Comparison of ENCODE assay signal across 9 cellular contexts in the genomic region with DNA sequence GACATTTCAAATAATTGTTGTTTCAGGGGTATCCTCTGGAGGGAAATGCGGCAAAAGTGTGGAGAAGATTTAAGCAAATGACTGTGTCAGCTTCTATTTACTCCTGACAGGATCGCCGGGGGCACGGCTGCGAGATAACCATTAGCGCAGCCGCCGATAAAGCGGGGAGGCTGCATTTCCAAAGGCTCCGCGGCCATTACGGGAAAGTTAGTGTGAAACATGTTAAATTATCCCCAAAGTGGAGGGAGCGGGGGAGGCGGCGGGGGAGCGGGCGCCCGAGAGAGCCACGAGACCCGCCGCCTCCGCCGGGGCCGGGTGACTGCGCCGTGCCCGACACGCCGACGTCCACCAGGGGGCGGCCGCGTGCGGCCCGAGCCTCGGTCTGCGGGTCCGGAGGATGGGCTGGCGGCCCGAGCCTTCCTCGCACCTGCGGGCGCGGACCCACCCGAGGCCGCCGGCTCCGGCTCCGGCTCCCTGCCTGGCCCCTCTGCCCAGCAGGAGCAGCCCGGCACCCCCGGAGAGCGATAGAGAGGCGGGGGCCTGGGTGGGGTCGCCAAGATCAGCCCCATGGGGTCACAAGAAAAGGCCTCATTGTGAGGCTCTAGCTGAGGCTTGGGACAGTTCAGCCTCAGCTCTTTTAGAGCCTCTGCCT.
DNase-seq lines count a peak whose midpoint lies in the region; ATAC-seq and TF ChIP-seq lines count a peak whose summit lies in the region.
"Had no signal": no experiment of that assay in that cellular context is flagged by ENCODE, and none has a peak within 500 bp of the region (broad histone marks: within the 10 kb centered on the region; RNA-seq: fewer than 3 reads in every experiment).

No MANE protein-coding gene starts in this region.

- no peaks in the 10 kb centered on the region for H3K79me2 ChIP-seq in MM.1S (ENCODE audit: low read length)

- peak overlapping the region; percentile 49; the same call in 1 of the 2 replicates for H3K4me2 ChIP-seq in MM.1S (ENCODE audit: low read depth, low read length)

- no peak overlapping the region for H2AFZ ChIP-seq in MM.1S (ENCODE audit: low read length)

- H3K4me3 ChIP-seq in MM.1S (ENCODE audit: low read length), result peak overlapping the region; percentile 36; the same call in 1 of the 2 replicates
- H3K4me3 ChIP-seq: skin epidermis had no signal

- ATAC-seq in GM18870 (IDR thresholded peaks at IDR 0.05; ENCODE audit: unreplicated experiment) (no peak), omental fat pad (ENCODE audit: low FRiP score) (no peak)

- no peaks in the 10 kb centered on the region for H3K9me2 ChIP-seq in MM.1S (replicated peaks; ENCODE audit: insufficient read depth, low read length)

- H3K9ac ChIP-seq in ES-I3 (ENCODE audit: low read depth, low read length) (peak overlapping the region; percentile 59), MM.1S (ENCODE audit: low read length) (no peak overlapping the region)

- no peaks in the 10 kb centered on the region for H3F3A ChIP-seq in MM.1S (ENCODE audit: insufficient read depth, low read length)

- TF ChIP-seq CTCF in MM.1S (IDR thresholded peaks at IDR 0.05; ENCODE audit: low read length) (peak; percentile 59), omental fat pad (IDR thresholded peaks at IDR 0.05) (peak in 1 of 3 donors; percentile 27)

- no peaks in the 10 kb centered on the region for H3K36me3 ChIP-seq in ES-I3 (ENCODE audit: insufficient read depth, low read length)
- H3K36me3 ChIP-seq in MM.1S (replicated peaks; ENCODE audit: insufficient read depth, low read length), result no peaks in the 10 kb centered on the region

- H3K9me3 ChIP-seq in ES-I3 (ENCODE audit: control insufficient read depth, insufficient read depth, low read length) (no peaks in the 10 kb centered on the region), MM.1S (replicated peaks; ENCODE audit: insufficient read depth, low read length) (no peaks in the 10 kb centered on the region)

- no peak overlapping the region for H3K27ac ChIP-seq in MM.1S (ENCODE audit: low read length)
- H3K27ac ChIP-seq: skin epidermis had no signal

- DNase-seq in MM.1S (peak; percentile 59), activated T-helper 1 cell treated with Interleukin-2 at 50 U/mL for 16 hours (ENCODE audit: low read depth) (peak; percentile 33), glomerular visceral epithelial cell (ENCODE audit: extremely low spot score) (peak; percentile 20), NCI-H2029 (lab: John Stamatoyannopoulos, UW) (no peak), omental fat pad (ENCODE audit: low spot score) (no peak)
- peak; percentile 13 to 61 for DNase-seq in stimulated activated CD4-positive, alpha-beta T cell treated with anti-CD3 and anti-CD28 coated beads, Interleukin-15, amount 100 ng/mL, for 1 hour (ENCODE audit: low read depth in 1 of 2, low spot score in 1 of 2)

- peaks cover 7% of the 10 kb centered on the region for H3K4me1 ChIP-seq in ES-I3 (ENCODE audit: insufficient read depth, low read length)
- H3K4me1 ChIP-seq in MM.1S (ENCODE audit: low read length), result no peaks in the 10 kb centered on the region

- H4K20me1 ChIP-seq in MM.1S (ENCODE audit: insufficient read depth, low read length), result no peaks in the 10 kb centered on the region

- H3K27me3 ChIP-seq in MM.1S (replicated peaks; ENCODE audit: insufficient read depth, low read length), result peaks cover 94% of the 10 kb centered on the region

Comparison
In these comparisons a context has a peak if more than half of its experiments do, and no peak if none do; other contexts are left out.
1. DNase-seq: peak in MM.1S (single experiment), activated T-helper 1 cell treated with Interleukin-2 at 50 U/mL for 16 hours (single experiment), glomerular visceral epithelial cell (single experiment) and stimulated activated CD4-positive, alpha-beta T cell treated with anti-CD3 and anti-CD28 coated beads, Interleukin-15, amount 100 ng/mL, for 1 hour (2 of 2); none in NCI-H2029 (single experiment) and omental fat pad (single experiment).